Comparison of ENCODE assay signal across 7 cellular contexts in genomic region chr19:18416778-18417249, GRCh38. TPM values are rescaled to one million over a fixed set of nuclear protein-coding genes. Genes with fewer than 3 reads are reported as not detected.
DNase-seq lines count a peak whose midpoint lies in the region; ATAC-seq and TF ChIP-seq lines count a peak whose summit lies in the region.

No MANE protein-coding gene starts in this region.

- peak; percentile 85 for DNase-seq in GM13977 (ENCODE audit: low spot score)
- peak; percentile 79 for DNase-seq in NCI-H2227 treated with DMSO at 0.1 percent for 48 hours (lab: John Stamatoyannopoulos, UW)
- DNase-seq in activated CD4-positive, alpha-beta T cell treated with anti-CD3 and anti-CD28 coated beads for 4 hours, result peak; percentile 54 to 67
- peak; percentile 71 to 91 for DNase-seq in dermis microvascular lymphatic vessel endothelial cell (ENCODE audit: low read depth in 2 of 2)
- DNase-seq in left lobe of liver (ENCODE audit: low spot score), result peak; percentile 76
- peak; percentile 60 for DNase-seq in stimulated activated CD4-positive, alpha-beta T cell treated with anti-CD3 and anti-CD28 coated beads, Interleukin-4, amount 100 ng/mL, for 24 hours

- ATAC-seq in left lobe of liver, result peak; percentile 38
- no peak for ATAC-seq in GM21717 (IDR thresholded peaks at IDR 0.05; ENCODE audit: unreplicated experiment)

- in situ Hi-C loops in GM13977 (cut with MboI; ENCODE audit: low pct_unique_long_range_greater_than_20kb, low sequenced_read_pairs, unreplicated experiment), result no loop called here

- no peak for TF ChIP-seq CTCF in GM13977 (IDR thresholded peaks at IDR 0.05; ENCODE audit: extremely low read depth, insufficient read depth, missing control alignments)

RNA-seq across cellular contexts. Expression of gene SSBP4, which starts 2.4 kb away (rescaled TPM):
- total RNA-seq in dermis microvascular lymphatic vessel endothelial cell (33.9 and 53.5 TPM in 2 replicates), left lobe of liver (18.4 TPM)

RNA-seq across cellular contexts. Expression of gene LRRC25, which starts 19.4 kb away (rescaled TPM):
- total RNA-seq in dermis microvascular lymphatic vessel endothelial cell (not detected in 2 replicates), left lobe of liver (2.2 TPM)

RNA-seq across cellular contexts. Expression of gene ISYNA1, which starts 21.1 kb away (rescaled TPM):
- total RNA-seq in dermis microvascular lymphatic vessel endothelial cell, result 38.1 and 57.3 TPM in 2 replicates
- total RNA-seq in left lobe of liver, result 10.2 TPM

RNA-seq across cellular contexts. Expression of gene GDF15, which starts 30.9 kb away (rescaled TPM):
- total RNA-seq in dermis microvascular lymphatic vessel endothelial cell, result 74.8 and 238 TPM in 2 replicates
- 3.2 TPM for total RNA-seq in left lobe of liver
